Comparison of ENCODE assay signal across 14 cellular contexts in genomic region chr3:13600950-13601691, GRCh38. TPM values are rescaled to one million over a fixed set of nuclear protein-coding genes. Genes with fewer than 3 reads are reported as not detected.
A peak's percentile ranks its signal among the peaks of the same experiment; 100 is the strongest.
DNase-seq lines count a peak whose midpoint lies in the region; ATAC-seq and TF ChIP-seq lines count a peak whose summit lies in the region.
"Had no signal": no experiment of that assay in that cellular context is flagged by ENCODE, and none has a peak within 500 bp of the region (broad histone marks: within the 10 kb centered on the region; RNA-seq: fewer than 3 reads in every experiment).

No MANE protein-coding gene starts in this region.

- TF ChIP-seq CTCF in retinal pigment epithelial cell (conservative IDR thresholded peaks at IDR 0.05; ENCODE audit: low read depth, low read length), result no peak

- DNase-seq in GM03348 (ENCODE audit: low spot score) (peak; percentile 65), RPMI7951 (ENCODE audit: low read depth) (peak; percentile 86), fibroblast of peridontal ligament (ENCODE audit: extremely low read depth) (peak; percentile 9), retinal pigment epithelial cell (ENCODE audit: low read depth) (peak; percentile 64), T-helper 9 cell (no peak), ecto neural progenitor cell (ENCODE audit: low spot score) (no peak)
- DNase-seq in activated CD4-positive, alpha-beta T cell treated with anti-CD3 and anti-CD28 coated beads, Interleukin-2, amount 50 U/mL, for 48 hours, result no peak
- no peak for DNase-seq in stimulated activated naive B cell treated with anti-CD40 and anti-IgM and Interleukin-4, amounts not matched to agents 10 μg/mL and 1 μg/mL and 100 μg/mL, for 72 hours
- DNase-seq: DND-41; head of caudate nucleus; naive thymus-derived CD8-positive, alpha-beta T cell; NCI-H2081; stimulated activated CD4-positive, alpha-beta T cell treated with anti-CD3 and anti-CD28 coated beads, Interleukin-4, amount 100 ng/mL, for 24 hours had no signal

- H3K4me3 Mint-ChIP-seq in stimulated activated naive B cell treated with anti-CD40 and anti-IgM and Interleukin-4, amounts not matched to agents 10 μg/mL and 1 μg/mL and 100 μg/mL, for 72 hours, result no peak overlapping the region
- H3K4me3 Mint-ChIP-seq: naive thymus-derived CD8-positive, alpha-beta T cell had no signal

- peaks cover 0 to 2% of the 10 kb centered on the region in 2 donors for H3K4me1 Mint-ChIP-seq in stimulated activated naive B cell treated with anti-CD40 and anti-IgM and Interleukin-4, amounts not matched to agents 10 μg/mL and 1 μg/mL and 100 μg/mL, for 72 hours

- ATAC-seq in stimulated activated naive B cell treated with anti-CD40 and anti-IgM and Interleukin-4, amounts not matched to agents 10 μg/mL and 1 μg/mL and 100 μg/mL, for 72 hours (replicated peaks), result no peak
- ATAC-seq: naive thymus-derived CD8-positive, alpha-beta T cell had no signal

- peaks cover 0 to 16% of the 10 kb centered on the region in 2 donors for H3K27me3 Mint-ChIP-seq in stimulated activated naive B cell treated with anti-CD40 and anti-IgM and Interleukin-4, amounts not matched to agents 10 μg/mL and 1 μg/mL and 100 μg/mL, for 72 hours

- H3K36me3 Mint-ChIP-seq in stimulated activated naive B cell treated with anti-CD40 and anti-IgM and Interleukin-4, amounts not matched to agents 10 μg/mL and 1 μg/mL and 100 μg/mL, for 72 hours, result peaks cover 0 to 2% of the 10 kb centered on the region in 2 donors

- no peak overlapping the region for H3K27ac Mint-ChIP-seq in stimulated activated naive B cell treated with anti-CD40 and anti-IgM and Interleukin-4, amounts not matched to agents 10 μg/mL and 1 μg/mL and 100 μg/mL, for 72 hours

- H3K9me3 Mint-ChIP-seq in stimulated activated naive B cell treated with anti-CD40 and anti-IgM and Interleukin-4, amounts not matched to agents 10 μg/mL and 1 μg/mL and 100 μg/mL, for 72 hours, result no peaks in the 10 kb centered on the region
- H3K9me3 Mint-ChIP-seq: naive thymus-derived CD8-positive, alpha-beta T cell had no signal

- no peak overlapping the region for H3K4me3 ChIP-seq in retinal pigment epithelial cell (ENCODE audit: low read length)

RNA-seq across cellular contexts. Expression of gene FBLN2, which starts 52.2 kb away (rescaled TPM):
- total RNA-seq in RPMI7951 (2014; rRNA removed; shearing (Covaris generic)), result 52.7 and 55.9 TPM in 2 replicates
- total RNA-seq: H4 had no signal

Comparison
In these comparisons a context has a peak if more than half of its experiments do, and no peak if none do; other contexts are left out.
1. DNase-seq: peak in GM03348 (single experiment), RPMI7951 (single experiment), fibroblast of peridontal ligament (single experiment) and retinal pigment epithelial cell (single experiment); none in T-helper 9 cell (single experiment), activated CD4-positive, alpha-beta T cell treated with anti-CD3 and anti-CD28 coated beads, Interleukin-2, amount 50 U/mL, for 48 hours (0 of 2), ecto neural progenitor cell (single experiment) and stimulated activated naive B cell treated with anti-CD40 and anti-IgM and Interleukin-4, amounts not matched to agents 10 μg/mL and 1 μg/mL and 100 μg/mL, for 72 hours (single experiment).